Comparison of ENCODE assay signal across 1 cellular context in the genomic region with DNA sequence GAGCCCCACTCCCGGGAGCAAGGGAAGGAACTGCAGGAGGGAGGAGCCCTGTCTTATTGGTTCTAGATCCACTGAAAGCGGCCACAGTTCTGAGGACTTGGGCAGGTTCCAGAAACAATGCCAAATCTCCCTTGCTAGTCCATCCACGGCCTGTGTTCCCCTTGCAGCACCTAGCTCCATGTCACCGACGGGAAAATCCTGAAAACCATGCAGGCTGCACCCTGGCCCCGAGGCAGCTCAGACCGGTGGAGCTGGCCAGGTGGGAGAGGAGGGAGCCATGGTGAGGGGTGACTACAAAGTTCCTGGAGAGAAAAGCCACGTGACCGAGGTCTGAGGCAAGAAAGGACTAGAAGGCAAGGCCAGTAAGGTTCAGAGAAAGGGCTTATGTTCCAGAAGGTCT.
TF ChIP-seq lines count a peak whose summit lies in the region.

No MANE protein-coding gene starts in this region.

TF ChIP-seq in IMR-90, 13 proteins besides CTCF, POLR2A, EP300 and RAD21 (continued from another document):
- no peak for TF ChIP-seq CHD1 (IDR thresholded peaks at IDR 0.05; ENCODE audit: low read depth, low read length)
- TF ChIP-seq CEBPB (IDR thresholded peaks at IDR 0.05; ENCODE audit: low read depth, low read length): no peak
- TF ChIP-seq NFE2L2 (IDR thresholded peaks at IDR 0.05; ENCODE audit: low read depth, low read length): no peak
- no peak for TF ChIP-seq BHLHE40 (IDR thresholded peaks at IDR 0.05; ENCODE audit: low read depth, low read length)
- TF ChIP-seq MXI1 (IDR thresholded peaks at IDR 0.05; ENCODE audit: borderline replicate concordance, low read depth, low read length): no peak
- TF ChIP-seq, protein P1, sequence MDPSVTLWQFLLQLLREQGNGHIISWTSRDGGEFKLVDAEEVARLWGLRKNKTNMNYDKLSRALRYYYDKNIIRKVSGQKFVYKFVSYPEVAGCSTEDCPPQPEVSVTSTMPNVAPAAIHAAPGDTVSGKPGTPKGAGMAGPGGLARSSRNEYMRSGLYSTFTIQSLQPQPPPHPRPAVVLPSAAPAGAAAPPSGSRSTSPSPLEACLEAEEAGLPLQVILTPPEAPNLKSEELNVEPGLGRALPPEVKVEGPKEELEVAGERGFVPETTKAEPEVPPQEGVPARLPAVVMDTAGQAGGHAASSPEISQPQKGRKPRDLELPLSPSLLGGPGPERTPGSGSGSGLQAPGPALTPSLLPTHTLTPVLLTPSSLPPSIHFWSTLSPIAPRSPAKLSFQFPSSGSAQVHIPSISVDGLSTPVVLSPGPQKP (IDR thresholded peaks at IDR 0.05; ENCODE audit: borderline replicate concordance, low read depth, low read length): no peak
- TF ChIP-seq MAFK (IDR thresholded peaks at IDR 0.05; ENCODE audit: low read depth, low read length): no peak
TF ChIP-seq in IMR-90: peak in this region for 0.
